In the genomic region with DNA sequence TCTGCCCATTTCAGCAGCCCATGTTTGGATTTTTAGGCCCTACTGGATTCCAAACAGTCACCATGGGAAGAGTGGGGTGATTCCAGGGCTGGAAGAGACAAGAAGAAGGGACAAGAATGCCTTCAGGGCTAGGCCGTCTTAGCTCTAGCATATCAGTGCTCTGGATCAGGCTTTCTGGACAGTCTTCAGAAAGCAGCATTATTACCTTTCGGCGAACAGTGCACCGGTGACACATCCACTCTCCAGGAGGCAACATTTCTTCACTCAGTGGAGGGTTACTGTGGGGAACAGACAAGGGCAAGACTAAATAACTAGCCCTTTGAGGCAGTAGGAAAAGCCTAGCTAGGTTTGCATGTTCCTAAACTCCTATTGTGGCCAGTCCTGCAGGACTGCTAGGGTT, we compare ENCODE assay signal across 14 cellular contexts. TPM values are rescaled to one million over a fixed set of nuclear protein-coding genes. Genes with fewer than 3 reads are reported as not detected.
DNase-seq lines count a peak whose midpoint lies in the region; ATAC-seq, FAIRE-seq and TF ChIP-seq lines count a peak whose summit lies in the region.
"Had no signal": no experiment of that assay in that cellular context is flagged by ENCODE, and none has a peak within 500 bp of the region (broad histone marks: within the 10 kb centered on the region; RNA-seq: fewer than 3 reads in every experiment).

No MANE protein-coding gene starts in this region.

- peaks cover 16% of the 10 kb centered on the region for H3F3A ChIP-seq in smooth muscle cell (ENCODE audit: low read depth)

- peaks cover 56% of the 10 kb centered on the region for H3K36me3 Mint-ChIP-seq in T-helper 1 cell treated with Interleukin-12 subunit alpha and Interleukin-12 subunit beta and Interleukin-4 antibody, amounts not matched to agents 30 μg/mL and 1 μg/mL, for 36 hours (ENCODE audit: low read depth)
- H3K36me3 Mint-ChIP-seq in activated CD8-positive, alpha-beta T cell treated with anti-CD3 and anti-CD28 coated beads for 36 hours (ENCODE audit: low read depth): peaks cover 76% of the 10 kb centered on the region
- H3K36me3 Mint-ChIP-seq in chondrocyte (ENCODE audit: low read depth): peaks cover 20% of the 10 kb centered on the region

- H3K9me3 ChIP-seq in fibroblast of lung (ENCODE audit: control insufficient read depth, insufficient read depth, low read depth, low read length): no peaks in the 10 kb centered on the region
- no peaks in the 10 kb centered on the region for H3K9me3 ChIP-seq in smooth muscle cell (replicated peaks; ENCODE audit: low read depth)
- no peaks in the 10 kb centered on the region for H3K9me3 ChIP-seq in pancreas
- H3K9me3 ChIP-seq: mucosa of descending colon had no signal

- no peak for DNase-seq in T-helper 1 cell
- DNase-seq in activated CD8-positive, alpha-beta T cell treated with anti-CD3 and anti-CD28 coated beads for 36 hours: no peak
- DNase-seq in fibroblast of lung (ENCODE audit: low read depth in 2 of 2): peak in 1 of 2 donors; percentile 17
- no peak for DNase-seq in smooth muscle cell (lab: John Stamatoyannopoulos, UW; ENCODE audit: unreplicated experiment)
- no peak for DNase-seq in hippocampal formation (lab: John Stamatoyannopoulos, UW)
- no peak for DNase-seq in chondrocyte (ENCODE audit: low spot score)
- DNase-seq in pancreas: no peak
- DNase-seq: amygdala, H9, mucosa of descending colon, NCI-H1092 treated with DMSO at 0.1 percent for 48 hours had no signal

- peaks cover 3% of the 10 kb centered on the region for H4K20me1 ChIP-seq in fibroblast of lung (ENCODE audit: control insufficient read depth, extremely low read depth, insufficient read depth, low read length)
- peaks cover 100% of the 10 kb centered on the region for H4K20me1 ChIP-seq in smooth muscle cell (ENCODE audit: low read depth)

- H3K9ac ChIP-seq in fibroblast of lung (ENCODE audit: insufficient read depth, low read length) (no peak overlapping the region), smooth muscle cell (ENCODE audit: low read depth) (peak overlapping the region; percentile 33)

- WGBS in smooth muscle cell (ENCODE audit: low lambda C conversion rate): 81% methylated on average over 4 of the region's 4 CpGs
- 92 to 93% methylated on average over 4 of the region's 4 CpGs for WGBS in pancreas, 2 donors

- TF ChIP-seq CTCF in activated CD8-positive, alpha-beta T cell treated with anti-CD3 and anti-CD28 coated beads for 36 hours (IDR thresholded peaks at IDR 0.05): no peak
- TF ChIP-seq CTCF in fibroblast of lung (conservative IDR thresholded peaks at IDR 0.05 in 1 of 2, IDR thresholded peaks at IDR 0.05 in 1 of 2; ENCODE audit: low read depth in 1 of 2, low read length in 2 of 2) (no peak), smooth muscle cell (IDR thresholded peaks at IDR 0.05; ENCODE audit: borderline replicate concordance, insufficient read depth, poor library complexity, severe bottlenecking) (no peak), chondrocyte (IDR thresholded peaks at IDR 0.05) (no peak), pancreas (IDR thresholded peaks at IDR 0.05) (no peak)

- H3K4me2 ChIP-seq in fibroblast of lung (ENCODE audit: extremely low read depth, insufficient read depth, low read length): no peak overlapping the region
- H3K4me2 ChIP-seq in smooth muscle cell: peak overlapping the region; percentile 67

- ATAC-seq in activated CD8-positive, alpha-beta T cell treated with anti-CD3 and anti-CD28 coated beads for 36 hours: no peak
- no peak for ATAC-seq in pancreas

- no peak for FAIRE-seq in pancreas (lab: Jason Lieb, UNC)

- H3K27me3 Mint-ChIP-seq in T-helper 1 cell treated with Interleukin-12 subunit alpha and Interleukin-12 subunit beta and Interleukin-4 antibody, amounts not matched to agents 30 μg/mL and 1 μg/mL, for 36 hours (ENCODE audit: low read depth): no peaks in the 10 kb centered on the region
- no peaks in the 10 kb centered on the region for H3K27me3 Mint-ChIP-seq in activated CD8-positive, alpha-beta T cell treated with anti-CD3 and anti-CD28 coated beads for 36 hours
- H3K27me3 Mint-ChIP-seq in chondrocyte (ENCODE audit: low read depth): no peaks in the 10 kb centered on the region

- H2AFZ ChIP-seq in fibroblast of lung (ENCODE audit: low read length): no peak overlapping the region
- H2AFZ ChIP-seq in smooth muscle cell (ENCODE audit: low read depth): no peak overlapping the region

- H3K27me3 ChIP-seq in fibroblast of lung (ENCODE audit: control insufficient read depth, insufficient read depth, low read length) (no peaks in the 10 kb centered on the region), smooth muscle cell (ENCODE audit: low read depth) (no peaks in the 10 kb centered on the region), pancreas (no peaks in the 10 kb centered on the region)
- H3K27me3 ChIP-seq: foreskin keratinocyte had no signal

- H3K27ac ChIP-seq in fibroblast of lung (ENCODE audit: insufficient read depth, low read length) (peak overlapping the region; percentile 28), smooth muscle cell (ENCODE audit: low read depth) (peak overlapping the region; percentile 69), pancreas (peak overlapping the region in 2 of 4 donors; percentile 43 to 46)
- H3K27ac ChIP-seq: 22Rv1 had no signal

- no peak overlapping the region for H3K4me3 Mint-ChIP-seq in T-helper 1 cell treated with Interleukin-12 subunit alpha and Interleukin-12 subunit beta and Interleukin-4 antibody, amounts not matched to agents 30 μg/mL and 1 μg/mL, for 36 hours
- no peak overlapping the region for H3K4me3 Mint-ChIP-seq in activated CD8-positive, alpha-beta T cell treated with anti-CD3 and anti-CD28 coated beads for 36 hours
- no peak overlapping the region for H3K4me3 Mint-ChIP-seq in chondrocyte (ENCODE audit: unreplicated experiment)
- H3K4me3 Mint-ChIP-seq: H9 had no signal

- no peak overlapping the region for H3K4me3 ChIP-seq in fibroblast of lung (replicated peaks in 1 of 4; ENCODE audit: control extremely low read depth in 1 of 4, insufficient read depth in 1 of 4, low read depth in 3 of 4, low read length in 4 of 4)
- no peak overlapping the region for H3K4me3 ChIP-seq in smooth muscle cell
- no peak overlapping the region for H3K4me3 ChIP-seq in pancreas
- H3K4me3 ChIP-seq: mucosa of descending colon had no signal

- H3K27ac Mint-ChIP-seq in T-helper 1 cell treated with Interleukin-12 subunit alpha and Interleukin-12 subunit beta and Interleukin-4 antibody, amounts not matched to agents 30 μg/mL and 1 μg/mL, for 36 hours: peak overlapping the region; percentile 88
- H3K27ac Mint-ChIP-seq in activated CD8-positive, alpha-beta T cell treated with anti-CD3 and anti-CD28 coated beads for 36 hours: peak overlapping the region; percentile 82
- no peak overlapping the region for H3K27ac Mint-ChIP-seq in chondrocyte (ENCODE audit: unreplicated experiment)

- POLR2A ChIA-PET in activated CD8-positive, alpha-beta T cell treated with anti-CD3 and anti-CD28 coated beads for 36 hours (lab: Charles Lee): interaction anchor here (0.7 to 4.8 kb wide), 11 partner anchors 9 to 175 kb away, joined by 3 to 19 read pairs (median 5); partner anchors contain the start of genes DHRS13 and PHF12

- CTCF ChIA-PET in activated CD8-positive, alpha-beta T cell treated with anti-CD3 and anti-CD28 coated beads for 36 hours (lab: Charles Lee): interaction anchor here (1.1 to 4.5 kb wide), 14 partner anchors 9 to 200 kb away, joined by 3 to 28 read pairs (median 8); partner anchors contain the start of genes FAM222B and TLCD1

- peaks cover 12% of the 10 kb centered on the region for H3K9me3 Mint-ChIP-seq in T-helper 1 cell treated with Interleukin-12 subunit alpha and Interleukin-12 subunit beta and Interleukin-4 antibody, amounts not matched to agents 30 μg/mL and 1 μg/mL, for 36 hours
- peaks cover 7% of the 10 kb centered on the region for H3K9me3 Mint-ChIP-seq in activated CD8-positive, alpha-beta T cell treated with anti-CD3 and anti-CD28 coated beads for 36 hours
- H3K9me3 Mint-ChIP-seq in chondrocyte (ENCODE audit: low read depth): peaks cover 6% of the 10 kb centered on the region
- H3K9me3 Mint-ChIP-seq: H9 had no signal

- H3K4me1 ChIP-seq in fibroblast of lung (ENCODE audit: control insufficient read depth, extremely low read depth, insufficient read depth, low read length) (peaks cover 13% of the 10 kb centered on the region), smooth muscle cell (ENCODE audit: low read depth) (no peaks in the 10 kb centered on the region), pancreas (peaks cover 0 to 10% (median 0%) of the 10 kb centered on the region in 3 donors)

- H3K79me2 ChIP-seq in fibroblast of lung (ENCODE audit: control insufficient read depth, insufficient read depth, low read length): peaks cover 45% of the 10 kb centered on the region
- H3K79me2 ChIP-seq in smooth muscle cell (ENCODE audit: low read depth): peaks cover 67% of the 10 kb centered on the region

- intact Hi-C loops in activated CD8-positive, alpha-beta T cell treated with anti-CD3 and anti-CD28 coated beads for 36 hours (cut with micrococcal nuclease): loop anchor here (1.0 kb wide), 1 partner anchor 50 kb away; no protein-coding TSS in a partner anchor
- intact Hi-C loops in pancreas (cut with DNase I): no loop called here

- H3K36me3 ChIP-seq in fibroblast of lung (ENCODE audit: control insufficient read depth, insufficient read depth, low read length): peaks cover 5% of the 10 kb centered on the region
- H3K36me3 ChIP-seq in smooth muscle cell (ENCODE audit: low read depth): peaks cover 4% of the 10 kb centered on the region
- peaks cover 0 to 35% (median 0%) of the 10 kb centered on the region in 3 donors for H3K36me3 ChIP-seq in pancreas

- H3K4me1 Mint-ChIP-seq in T-helper 1 cell treated with Interleukin-12 subunit alpha and Interleukin-12 subunit beta and Interleukin-4 antibody, amounts not matched to agents 30 μg/mL and 1 μg/mL, for 36 hours (ENCODE audit: low read depth): peaks cover 49% of the 10 kb centered on the region
- H3K4me1 Mint-ChIP-seq in activated CD8-positive, alpha-beta T cell treated with anti-CD3 and anti-CD28 coated beads for 36 hours (ENCODE audit: low read depth): peaks cover 62% of the 10 kb centered on the region
- H3K4me1 Mint-ChIP-seq in chondrocyte (ENCODE audit: low read depth): peaks cover 3% of the 10 kb centered on the region

RNA-seq across cellular contexts. Expression of gene DHRS13, which starts 23.9 kb away (rescaled TPM):
- total RNA-seq in activated CD8-positive, alpha-beta T cell treated with anti-CD3 and anti-CD28 coated beads for 36 hours: 10 to 100 TPM; 37.3 to 38.2 TPM
- 6.9 and 7.8 TPM in 2 replicates for total RNA-seq in fibroblast of lung
- 2.6 and 4.6 TPM in 2 replicates for polyA plus RNA-seq in fibroblast of lung
- 1.1 and 2.9 TPM in 2 replicates for polyA plus RNA-seq in fibroblast of lung (2012)
- 1.6 and 2.1 TPM in 2 replicates for polyA minus RNA-seq in fibroblast of lung (ENCODE audit: low replicate concordance)
- 6.0 and 8.2 TPM in 2 replicates for total RNA-seq in smooth muscle cell
- polyA plus RNA-seq in smooth muscle cell: 10.1 and 10.5 TPM in 2 replicates
- total RNA-seq in chondrocyte: 4.4 to 6.0 TPM (median 5.8 TPM) in 3 replicates
- 1 to 10 TPM; 2.6 to 6.1 (median 4.5) TPM for total RNA-seq in pancreas
- 1 to 10 TPM; 8.6 to 9.8 TPM for polyA plus RNA-seq in pancreas

RNA-seq across cellular contexts. Expression of gene PHF12, which starts 24.5 kb away (rescaled TPM):
- 10 to 100 TPM; 45.7 to 52.6 TPM for total RNA-seq in activated CD8-positive, alpha-beta T cell treated with anti-CD3 and anti-CD28 coated beads for 36 hours
- 9.0 and 14.2 TPM in 2 replicates for total RNA-seq in fibroblast of lung
- polyA plus RNA-seq in fibroblast of lung: 10.1 and 11.9 TPM in 2 replicates
- polyA plus RNA-seq in fibroblast of lung (2012): 13.9 and 15.3 TPM in 2 replicates
- 117 and 121 TPM in 2 replicates for polyA minus RNA-seq in fibroblast of lung (ENCODE audit: low replicate concordance)
- total RNA-seq in smooth muscle cell: 17.8 and 18.9 TPM in 2 replicates
- polyA plus RNA-seq in smooth muscle cell: 12.2 and 14.0 TPM in 2 replicates
- 30.2 to 49.2 TPM (median 33.6 TPM) in 3 replicates for total RNA-seq in chondrocyte
- 10 to 100 TPM; 19.9 to 31.6 (median 25.6) TPM for total RNA-seq in pancreas
- polyA plus RNA-seq in pancreas: 10 to 100 TPM; 23.5 to 25.7 TPM

RNA-seq across cellular contexts. Expression of gene FLOT2, which starts 29.3 kb away (rescaled TPM):
- total RNA-seq in activated CD8-positive, alpha-beta T cell treated with anti-CD3 and anti-CD28 coated beads for 36 hours: 10 to 100 TPM; 59.7 to 60.1 TPM
- total RNA-seq in fibroblast of lung: 39.8 and 48.9 TPM in 2 replicates
- 81.1 and 95.4 TPM in 2 replicates for polyA plus RNA-seq in fibroblast of lung
- polyA plus RNA-seq in fibroblast of lung (2012): 90.5 and 106 TPM in 2 replicates
- 265 and 289 TPM in 2 replicates for polyA minus RNA-seq in fibroblast of lung (ENCODE audit: low replicate concordance)
- 18.1 and 20.1 TPM in 2 replicates for total RNA-seq in smooth muscle cell
- polyA plus RNA-seq in smooth muscle cell: 40.1 and 58.3 TPM in 2 replicates
- 46.6 to 74.1 TPM (median 65.8 TPM) in 3 replicates for total RNA-seq in chondrocyte
- 10 to 100 TPM; 32.1 to 65.2 (median 35.6) TPM for total RNA-seq in pancreas
- polyA plus RNA-seq in pancreas: 10 to 100 TPM; 37.4 to 43.9 TPM
